In the genomic region with DNA sequence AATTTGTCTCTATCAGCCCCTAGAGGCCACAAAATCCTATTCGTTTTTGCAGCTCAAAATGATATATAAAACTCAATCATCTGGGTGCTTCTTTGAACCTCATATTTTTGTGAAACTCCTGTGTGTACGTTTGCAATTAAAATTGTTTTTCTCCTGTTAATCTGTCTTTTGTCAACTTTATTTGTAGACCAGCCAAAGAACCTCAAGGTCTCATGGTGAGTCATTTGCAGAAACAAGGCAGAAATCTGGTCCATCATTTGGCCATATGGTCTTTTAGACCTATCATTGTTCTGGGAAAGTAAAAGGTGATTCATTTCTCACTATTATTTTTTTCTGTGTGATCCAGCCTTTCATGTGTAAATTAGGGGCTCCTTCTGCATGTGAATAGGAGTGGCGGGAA, we compare ENCODE assay signal across 23 cellular contexts.
A peak's percentile ranks its signal among the peaks of the same experiment; 100 is the strongest.
DNase-seq lines count a peak whose midpoint lies in the region; ATAC-seq and TF ChIP-seq lines count a peak whose summit lies in the region.
"Had no signal": no experiment of that assay in that cellular context is flagged by ENCODE, and none has a peak within 500 bp of the region (broad histone marks: within the 10 kb centered on the region; RNA-seq: fewer than 3 reads in every experiment).

No MANE protein-coding gene starts in this region.

- in situ Hi-C loops in ACHN (cut with HindIII; ENCODE audit: low pct_ligation_motif_present, low pct_unique_long_range_greater_than_20kb, low sequenced_read_pairs) = no loop called here

- DNase-seq in HT1080 (ENCODE audit: low read depth) (peak; percentile 82), amniotic epithelial cell (ENCODE audit: low read depth) (peak; percentile 70), fibroblast of pulmonary artery (ENCODE audit: low read depth) (peak; percentile 42), ACHN (no peak), NCI-H748 (lab: John Stamatoyannopoulos, UW; ENCODE audit: unreplicated experiment) (no peak)
- no peak for DNase-seq in activated CD4-positive, alpha-beta T cell treated with anti-CD3 and anti-CD28 coated beads, Interleukin-2, amount 50 U/mL, for 1 hour
- DNase-seq: activated B cell treated with CpG ODN at 0.5 μM for 24 hours; activated CD4-positive, alpha-beta memory T cell treated with anti-CD3 and anti-CD28 coated beads, Interleukin-2, amount 10 ng/mL, durations not matched to agents 7 days and 5 days; activated naive CD4-positive, alpha-beta T cell; activated T-cell treated with anti-CD3 and anti-CD28 coated beads for 4 hours; adrenal gland; caudate nucleus; lower lobe of right lung; mucosa of descending colon; NCI-H1417; NCI-H2107; NCI-H524; nephron progenitor cell; RPMI8226; uterus had no signal

- no peak overlapping the region for H3K27ac ChIP-seq in C4-2B
- H3K27ac ChIP-seq: adrenal gland, HL-60, lower lobe of right lung, uterus had no signal

- TF ChIP-seq CTCF in C4-2B (conservative IDR thresholded peaks at IDR 0.05) (peak; percentile 34), fibroblast of pulmonary artery (IDR thresholded peaks at IDR 0.05; ENCODE audit: low read length, missing control alignments) (no peak)

- H3K4me3 ChIP-seq in fibroblast of pulmonary artery (replicated peaks; ENCODE audit: low read depth, low read length) = no peak overlapping the region
- H3K4me3 ChIP-seq: adrenal gland, lower lobe of right lung, mucosa of descending colon, uterus had no signal

- no peak for ATAC-seq in GM19023 (IDR thresholded peaks at IDR 0.05; ENCODE audit: unreplicated experiment)
- ATAC-seq: lower lobe of right lung, mucosa of descending colon had no signal

Comparison
In these comparisons a context has a peak if more than half of its experiments do, and no peak if none do; other contexts are left out.
1. DNase-seq: peak in HT1080 (single experiment), amniotic epithelial cell (single experiment) and fibroblast of pulmonary artery (single experiment); none in ACHN (single experiment), activated CD4-positive, alpha-beta T cell treated with anti-CD3 and anti-CD28 coated beads, Interleukin-2, amount 50 U/mL, for 1 hour (single experiment) and NCI-H748 (single experiment).